ENCODE assay signal across 7 cellular contexts in genomic region chr16:19717319-19717718, GRCh38. TPM values are rescaled to one million over a fixed set of nuclear protein-coding genes. Genes with fewer than 3 reads are reported as not detected.
DNase-seq lines count a peak whose midpoint lies in the region; ATAC-seq and TF ChIP-seq lines count a peak whose summit lies in the region.

No MANE protein-coding gene starts in this region.

- H3K9ac ChIP-seq in SU-DHL-6 (ENCODE audit: low read length), result peak overlapping the region; percentile 92

- H3K36me3 ChIP-seq in H7 (replicated peaks; ENCODE audit: control insufficient read depth, insufficient read depth, low read length) (peaks cover 9% of the 10 kb centered on the region), SU-DHL-6 (ENCODE audit: low read length) (no peaks in the 10 kb centered on the region)

- no peaks in the 10 kb centered on the region for H3F3A ChIP-seq in SU-DHL-6 (ENCODE audit: insufficient read depth)

- H3K27me3 ChIP-seq in H7 (ENCODE audit: control insufficient read depth, insufficient read depth, low read length), result no peaks in the 10 kb centered on the region
- H3K27me3 ChIP-seq in SU-DHL-6 (ENCODE audit: low read length), result no peaks in the 10 kb centered on the region

- peak; percentile 71 for DNase-seq in H7
- peak in 1 of 2 donors; percentile 20 for DNase-seq in foreskin fibroblast
- DNase-seq in skeletal muscle cell (ENCODE audit: low read depth), result no peak
- no peak for DNase-seq in germinal center (ENCODE audit: low spot score)

- no peak overlapping the region for H3K27ac ChIP-seq in SU-DHL-6 (ENCODE audit: low read depth, low read length)

- peak overlapping the region; percentile 87 for H3K4me3 ChIP-seq in H7 (ENCODE audit: insufficient read depth, low read depth, low read length)
- peak overlapping the region; percentile 97 for H3K4me3 ChIP-seq in SU-DHL-6 (ENCODE audit: insufficient read depth, low read length, poor library complexity, severe bottlenecking)
- H3K4me3 ChIP-seq in foreskin fibroblast (ENCODE audit: low read depth in 1 of 2, low read length in 2 of 2), result peak overlapping the region; percentile 67 to 79
- H3K4me3 ChIP-seq in skeletal muscle cell (ENCODE audit: low read depth, low read length), result peak overlapping the region; percentile 93

- H3K9me2 ChIP-seq in SU-DHL-6 (replicated peaks; ENCODE audit: insufficient read depth, low read length), result no peaks in the 10 kb centered on the region

- ATAC-seq in HG03469 (IDR thresholded peaks at IDR 0.05; ENCODE audit: unreplicated experiment), result no peak
- ATAC-seq in HG03520 (IDR thresholded peaks at IDR 0.05; ENCODE audit: unreplicated experiment), result no peak

- TF ChIP-seq CTCF in SU-DHL-6 (IDR thresholded peaks at IDR 0.05; ENCODE audit: insufficient read depth, low read length, poor library complexity, severe bottlenecking) (no peak), foreskin fibroblast (IDR thresholded peaks at IDR 0.05; ENCODE audit: low read depth, low read length) (no peak)

- peak overlapping the region; percentile 70 for H2AFZ ChIP-seq in SU-DHL-6 (ENCODE audit: low read depth, low read length, severe bottlenecking)

- peaks cover 27% of the 10 kb centered on the region for H3K79me2 ChIP-seq in SU-DHL-6 (ENCODE audit: insufficient read depth, low read length)

- no peaks in the 10 kb centered on the region for H4K20me1 ChIP-seq in SU-DHL-6 (ENCODE audit: low read depth, low read length)

- peak overlapping the region; percentile 66 for H3K4me2 ChIP-seq in SU-DHL-6 (ENCODE audit: low read depth, low read length, poor library complexity, severe bottlenecking)

- no peaks in the 10 kb centered on the region for H3K9me3 ChIP-seq in SU-DHL-6 (ENCODE audit: insufficient read depth, low read length)

RNA-seq across cellular contexts. Expression of gene KNOP1, which starts 0.7 kb away (rescaled TPM):
- 35.5 and 50.6 TPM in 2 replicates for total RNA-seq in H7 (2014; rRNA removed; shearing (Covaris generic))

RNA-seq across cellular contexts. Expression of gene IQCK, which starts 0.8 kb away (rescaled TPM):
- 4.4 and 6.4 TPM in 2 replicates for total RNA-seq in H7 (2014; rRNA removed; shearing (Covaris generic))
